ENCODE assay signal across 16 cellular contexts in genomic region chr6:29938746-29939508, GRCh38. TPM values are rescaled to one million over a fixed set of nuclear protein-coding genes. Genes with fewer than 3 reads are reported as not detected.
DNase-seq lines count a peak whose midpoint lies in the region; ATAC-seq and TF ChIP-seq lines count a peak whose summit lies in the region.
"Had no signal": no experiment of that assay in that cellular context is flagged by ENCODE, and none has a peak within 500 bp of the region (broad histone marks: within the 10 kb centered on the region; RNA-seq: fewer than 3 reads in every experiment).

No MANE protein-coding gene starts in this region.

- peak; percentile 63 for DNase-seq in activated CD4-positive, alpha-beta T cell treated with anti-CD3 and anti-CD28 coated beads for 36 hours
- no peak for DNase-seq in activated CD4-positive, alpha-beta T cell treated with anti-CD3 and anti-CD28 coated beads for 1 hour
- DNase-seq in HAP-1 (ENCODE audit: low spot score in 2 of 2) (peak; percentile 23), endodermal cell (peak; percentile 60), neural crest cell (ENCODE audit: low read depth, low spot score) (no peak), SJCRH30 (no peak), CD1c-positive myeloid dendritic cell (ENCODE audit: extremely low spot score) (no peak)
- DNase-seq: BE2C, DND-41, KBM-7, NCI-H1417 treated with DMSO at 0.1 percent for 48 hours, NCI-H2029, NCI-H510A, NCI-H774 had no signal

- POLR2A ChIA-PET in activated CD4-positive, alpha-beta T cell treated with anti-CD3 and anti-CD28 coated beads for 36 hours (lab: Charles Lee): no interaction called here

- ATAC-seq in activated CD4-positive, alpha-beta T cell treated with anti-CD3 and anti-CD28 coated beads for 36 hours: no peak
- no peak for ATAC-seq in esophagus mucosa

- H3K27me3 Mint-ChIP-seq in activated CD4-positive, alpha-beta T cell treated with anti-CD3 and anti-CD28 coated beads for 36 hours: no peaks in the 10 kb centered on the region
- H3K27me3 Mint-ChIP-seq in endodermal cell (ENCODE audit: insufficient read depth) (peaks cover 8% of the 10 kb centered on the region), neural crest cell (ENCODE audit: low read depth) (no peaks in the 10 kb centered on the region)

- H3K27ac Mint-ChIP-seq in activated CD4-positive, alpha-beta T cell treated with anti-CD3 and anti-CD28 coated beads for 36 hours: no peak overlapping the region
- no peak overlapping the region for H3K27ac Mint-ChIP-seq in endodermal cell
- no peak overlapping the region for H3K27ac Mint-ChIP-seq in neural crest cell (ENCODE audit: unreplicated experiment)

- WGBS in endodermal cell (ENCODE audit: insufficient coverage in 1 of 2, insufficient read length in 1 of 2), 2 experiments: 0 to 46% methylated on average over 1 to 7 of the region's 9 CpGs

- H3K9me3 Mint-ChIP-seq in activated CD4-positive, alpha-beta T cell treated with anti-CD3 and anti-CD28 coated beads for 36 hours (ENCODE audit: low read depth): no peaks in the 10 kb centered on the region
- H3K9me3 Mint-ChIP-seq in endodermal cell: peaks cover 25% of the 10 kb centered on the region
- H3K9me3 Mint-ChIP-seq in neural crest cell: no peaks in the 10 kb centered on the region

- intact Hi-C loops in activated CD4-positive, alpha-beta T cell treated with anti-CD3 and anti-CD28 coated beads for 36 hours (cut with DNase I, micrococcal nuclease): no loop called here

- H3K4me3 ChIP-seq in HAP-1 (no peak overlapping the region), endodermal cell (ENCODE audit: low read length) (no peak overlapping the region), SJCRH30 (no peak overlapping the region)

- H3K36me3 ChIP-seq in HAP-1 (replicated peaks): no peaks in the 10 kb centered on the region
- no peaks in the 10 kb centered on the region for H3K36me3 ChIP-seq in endodermal cell (ENCODE audit: control insufficient read depth, insufficient read depth, low read length)
- no peaks in the 10 kb centered on the region for H3K36me3 ChIP-seq in SJCRH30

- H3K9me3 ChIP-seq in HAP-1 (no peaks in the 10 kb centered on the region), endodermal cell (ENCODE audit: control insufficient read depth, low read length) (no peaks in the 10 kb centered on the region), SJCRH30 (replicated peaks) (no peaks in the 10 kb centered on the region)
- H3K9me3 ChIP-seq: BE2C had no signal

- in situ Hi-C loops in HAP-1 (cut with MboI; ENCODE audit: low sequenced_read_pairs): no loop called here

- peaks cover 20% of the 10 kb centered on the region for H3K36me3 Mint-ChIP-seq in activated CD4-positive, alpha-beta T cell treated with anti-CD3 and anti-CD28 coated beads for 36 hours (ENCODE audit: low read depth)
- H3K36me3 Mint-ChIP-seq in endodermal cell (ENCODE audit: low read depth) (peaks cover 8% of the 10 kb centered on the region), neural crest cell (ENCODE audit: low read depth) (peaks cover 4% of the 10 kb centered on the region)

- CTCF ChIA-PET in activated CD4-positive, alpha-beta T cell treated with anti-CD3 and anti-CD28 coated beads for 36 hours (lab: Charles Lee): no interaction called here

- H3K4me1 ChIP-seq in HAP-1 (no peaks in the 10 kb centered on the region), endodermal cell (ENCODE audit: control insufficient read depth, insufficient read depth, low read length) (no peaks in the 10 kb centered on the region), SJCRH30 (no peaks in the 10 kb centered on the region)
- H3K4me1 ChIP-seq: BE2C had no signal

- peaks cover 38% of the 10 kb centered on the region for H3K4me1 Mint-ChIP-seq in activated CD4-positive, alpha-beta T cell treated with anti-CD3 and anti-CD28 coated beads for 36 hours
- H3K4me1 Mint-ChIP-seq in endodermal cell (peaks cover 9% of the 10 kb centered on the region), neural crest cell (peaks cover 16% of the 10 kb centered on the region)

- H3K9ac ChIP-seq in endodermal cell (ENCODE audit: extremely low read depth, low read length, poor library complexity, severe bottlenecking): no peak overlapping the region

- TF ChIP-seq CTCF in endodermal cell (conservative IDR thresholded peaks at IDR 0.05): no peak
- TF ChIP-seq CTCF in neural crest cell (conservative IDR thresholded peaks at IDR 0.05): no peak

- no peaks in the 10 kb centered on the region for H3K27me3 ChIP-seq in HAP-1 (ENCODE audit: low read depth)
- peaks cover 8% of the 10 kb centered on the region for H3K27me3 ChIP-seq in endodermal cell (ENCODE audit: control insufficient read depth, insufficient read depth, low read length, poor library complexity, severe bottlenecking)
- no peaks in the 10 kb centered on the region for H3K27me3 ChIP-seq in SJCRH30
- H3K27me3 ChIP-seq: BE2C had no signal

- H3K27ac ChIP-seq in endodermal cell (ENCODE audit: low read depth, low read length) (no peak overlapping the region), SJCRH30 (no peak overlapping the region)
- H3K27ac ChIP-seq: 22Rv1 had no signal

- H3K4me3 Mint-ChIP-seq in activated CD4-positive, alpha-beta T cell treated with anti-CD3 and anti-CD28 coated beads for 36 hours: no peak overlapping the region
- H3K4me3 Mint-ChIP-seq in endodermal cell: no peak overlapping the region
- peak overlapping the region; percentile 25 for H3K4me3 Mint-ChIP-seq in neural crest cell

RNA-seq across cellular contexts. Expression of gene HLA-A, which starts 3.4 kb away (rescaled TPM):
- 1,000 to 10,000 TPM; 1,053 to 1,189 TPM for total RNA-seq in activated CD4-positive, alpha-beta T cell treated with anti-CD3 and anti-CD28 coated beads for 36 hours
- total RNA-seq in endodermal cell (100 to 1,000 TPM; 212 to 282 TPM), neural crest cell (126 and 131 TPM in 2 replicates), esophagus mucosa (100 TPM)
- 56.2 TPM for polyA plus RNA-seq in endodermal cell (2013, experiment 1 of 2)
- 50.5 TPM for polyA plus RNA-seq in endodermal cell (2013, experiment 2 of 2)
- 0.08 and 0.22 TPM in 2 replicates for total RNA-seq in SJCRH30 (2014; rRNA removed; shearing (Covaris generic))

Comparison
In these comparisons a context has a peak if more than half of its experiments do, and no peak if none do; other contexts are left out.
1. DNase-seq: peak in activated CD4-positive, alpha-beta T cell treated with anti-CD3 and anti-CD28 coated beads for 36 hours (single experiment), HAP-1 (2 of 2) and endodermal cell (single experiment); none in activated CD4-positive, alpha-beta T cell treated with anti-CD3 and anti-CD28 coated beads for 1 hour (single experiment), neural crest cell (single experiment), SJCRH30 (0 of 2) and CD1c-positive myeloid dendritic cell (single experiment).
2. RNA of gene HLA-A, which starts 3.4 kb away (total RNA-seq): 1,053 to 1,189 TPM in activated CD4-positive, alpha-beta T cell treated with anti-CD3 and anti-CD28 coated beads for 36 hours, 212 to 282 TPM in endodermal cell, 126 to 131 TPM in neural crest cell and 100 TPM in esophagus mucosa (single experiment); 0.08 to 0.22 TPM in SJCRH30; every median in the first group is over 10 times any median in the second.